ENCODE assay signal across 13 cellular contexts in the genomic region with DNA sequence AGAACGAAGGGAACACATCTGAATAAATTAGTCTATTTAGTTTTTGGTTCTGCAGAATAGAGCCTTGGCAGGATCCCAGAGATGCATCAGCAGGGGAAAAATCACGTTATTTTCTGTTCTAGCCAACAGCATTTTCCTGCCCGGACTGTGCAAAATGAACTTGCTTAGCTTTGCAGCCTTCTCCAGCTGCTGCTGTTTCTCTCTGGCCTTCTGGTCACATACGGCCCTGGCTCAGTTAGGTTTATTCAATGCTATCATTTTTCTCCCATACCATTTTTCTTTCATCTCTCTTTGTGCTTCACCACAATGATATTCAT.
A peak's percentile ranks its signal among the peaks of the same experiment; 100 is the strongest.
DNase-seq lines count a peak whose midpoint lies in the region; ATAC-seq and TF ChIP-seq lines count a peak whose summit lies in the region.
"Had no signal": no experiment of that assay in that cellular context is flagged by ENCODE, and none has a peak within 500 bp of the region (broad histone marks: within the 10 kb centered on the region; RNA-seq: fewer than 3 reads in every experiment).

No MANE protein-coding gene starts in this region.

- in situ Hi-C loops in HAP-1 (cut with MboI; ENCODE audit: low sequenced_read_pairs) = no loop called here

- H3K27me3 Mint-ChIP-seq in activated T-cell treated with anti-CD3 and anti-CD28 coated beads, Interleukin-2, amount 50 U/mL, for 72 hours (ENCODE audit: low read depth) = no peaks in the 10 kb centered on the region
- H3K27me3 Mint-ChIP-seq in activated T-cell treated with anti-CD3 and anti-CD28 coated beads, Interleukin-2, amount 50 U/mL, for 4 hours (ENCODE audit: low read depth) = peaks cover 3% of the 10 kb centered on the region
- H3K27me3 Mint-ChIP-seq in WTC11 (ENCODE audit: low read depth) = peaks cover 3% of the 10 kb centered on the region; the same call in 1 of the 2 replicates
- H3K27me3 Mint-ChIP-seq: activated B cell treated with CpG ODN at 0.5 μM for 24 hours; activated naive CD4-positive, alpha-beta T cell treated with anti-CD3 and anti-CD28 coated beads, Interleukin-2, amount 50 U/mL, for 24 hours; naive thymus-derived CD8-positive, alpha-beta T cell had no signal

- peaks cover 0 to 2% of the 10 kb centered on the region in 2 donors for H3K9me3 Mint-ChIP-seq in activated T-cell treated with anti-CD3 and anti-CD28 coated beads, Interleukin-2, amount 50 U/mL, for 72 hours
- H3K9me3 Mint-ChIP-seq in activated T-cell treated with anti-CD3 and anti-CD28 coated beads, Interleukin-2, amount 50 U/mL, for 4 hours = no peaks in the 10 kb centered on the region
- H3K9me3 Mint-ChIP-seq in WTC11 = peaks cover 11% of the 10 kb centered on the region
- H3K9me3 Mint-ChIP-seq: activated naive CD4-positive, alpha-beta T cell treated with anti-CD3 and anti-CD28 coated beads, Interleukin-2, amount 50 U/mL, for 24 hours had no signal

- peaks cover 0 to 19% (median 3%) of the 10 kb centered on the region in 9 donors for H3K4me1 ChIP-seq in heart right ventricle
- no peaks in the 10 kb centered on the region; the same call in 1 of the 2 replicates for H3K4me1 ChIP-seq in HAP-1

- H3K27me3 ChIP-seq in heart right ventricle (no peaks in the 10 kb centered on the region), HAP-1 (ENCODE audit: low read depth) (no peaks in the 10 kb centered on the region)

- no peak for ATAC-seq in activated T-cell treated with anti-CD3 and anti-CD28 coated beads, Interleukin-2, amount 50 U/mL, for 72 hours (replicated peaks in 1 of 2)
- no peak for ATAC-seq in activated T-cell treated with anti-CD3 and anti-CD28 coated beads, Interleukin-2, amount 50 U/mL, for 4 hours
- ATAC-seq in WTC11 (no peak; the same call in 1 of the 2 replicates), heart right ventricle (peak in 5 of 8 donors; percentile 50 to 59 (median 54)), GM19324 (IDR thresholded peaks at IDR 0.05; ENCODE audit: low FRiP score, unreplicated experiment) (no peak)

- intact Hi-C loops in heart right ventricle (cut with DNase I) = loop anchor here in 2 of 10 donors (5.0 to 10.0 kb wide), 2 partner anchors 221 to 319 kb away; partner anchors contain the start of gene PDS5B (in 1 of the 2)

- TF ChIP-seq CTCF in WTC11 (IDR thresholded peaks at IDR 0.05) = no peak
- no peak for TF ChIP-seq CTCF in heart right ventricle (IDR thresholded peaks at IDR 0.05)

- H3K27ac ChIP-seq in heart right ventricle = peak overlapping the region in 3 of 10 donors; percentile 20 to 64 (median 43)
- H3K27ac ChIP-seq: KMS-11 had no signal

- peak overlapping the region; percentile 93 for H3K27ac Mint-ChIP-seq in activated T-cell treated with anti-CD3 and anti-CD28 coated beads, Interleukin-2, amount 50 U/mL, for 72 hours
- peak overlapping the region; percentile 21 for H3K27ac Mint-ChIP-seq in WTC11
- H3K27ac Mint-ChIP-seq: activated B cell treated with CpG ODN at 0.5 μM for 24 hours had no signal

- CTCF ChIA-PET in WTC11 (lab: Charles Lee) = interaction anchor here (0.7 to 1.2 kb wide), 2 partner anchors 112 to 816 kb away, joined by 3 to 4 read pairs; no protein-coding TSS in a partner anchor

- H3K4me3 ChIP-seq in heart right ventricle = no peak overlapping the region
- H3K4me3 ChIP-seq in HAP-1 = no peak overlapping the region

- peaks cover 27% of the 10 kb centered on the region for H3K4me1 Mint-ChIP-seq in activated T-cell treated with anti-CD3 and anti-CD28 coated beads, Interleukin-2, amount 50 U/mL, for 72 hours (ENCODE audit: low read depth)
- H3K4me1 Mint-ChIP-seq in activated T-cell treated with anti-CD3 and anti-CD28 coated beads, Interleukin-2, amount 50 U/mL, for 4 hours (ENCODE audit: low read depth) = peaks cover 11% of the 10 kb centered on the region
- H3K4me1 Mint-ChIP-seq in WTC11 = peaks cover 27% of the 10 kb centered on the region

- peak overlapping the region; percentile 21 to 91 for H3K4me3 Mint-ChIP-seq in activated T-cell treated with anti-CD3 and anti-CD28 coated beads, Interleukin-2, amount 50 U/mL, for 72 hours
- H3K4me3 Mint-ChIP-seq in activated T-cell treated with anti-CD3 and anti-CD28 coated beads, Interleukin-2, amount 50 U/mL, for 4 hours = no peak overlapping the region
- H3K4me3 Mint-ChIP-seq in WTC11 = no peak overlapping the region
- H3K4me3 Mint-ChIP-seq: activated B cell treated with CpG ODN at 0.5 μM for 24 hours had no signal

- POLR2A ChIA-PET in WTC11 (lab: Charles Lee) = interaction anchor here (0.6 kb wide), 1 partner anchor 83 kb away, joined by 4 read pairs; no protein-coding TSS in a partner anchor

- H3K9me3 ChIP-seq in heart right ventricle (no peaks in the 10 kb centered on the region), HAP-1 (no peaks in the 10 kb centered on the region)

- WGBS in heart right ventricle, 2 donors = 54% methylated on average over 4 of the region's 4 CpGs

- DNase-seq in activated T-cell treated with anti-CD3 and anti-CD28 coated beads, Interleukin-2, amount 50 U/mL, for 72 hours = no peak
- DNase-seq in activated T-cell treated with anti-CD3 and anti-CD28 coated beads, Interleukin-2, amount 50 U/mL, for 4 hours = no peak
- DNase-seq in WTC11 (ENCODE audit: low spot score) = no peak
- peak in 1 of 2 donors; percentile 49 for DNase-seq in heart right ventricle
- DNase-seq in superior temporal gyrus (ENCODE audit: extremely low spot score) = peak; percentile 80
- no peak for DNase-seq in HAP-1 (ENCODE audit: low spot score in 2 of 2)
- DNase-seq in NCI-H748 (lab: John Stamatoyannopoulos, UW; ENCODE audit: unreplicated experiment) = no peak
- DNase-seq: activated B cell treated with CpG ODN at 0.5 μM for 24 hours; naive thymus-derived CD8-positive, alpha-beta T cell; SHP77 had no signal

- H3K36me3 ChIP-seq in heart right ventricle (no peaks in the 10 kb centered on the region), HAP-1 (replicated peaks) (no peaks in the 10 kb centered on the region)

- H3K36me3 Mint-ChIP-seq in activated T-cell treated with anti-CD3 and anti-CD28 coated beads, Interleukin-2, amount 50 U/mL, for 72 hours (ENCODE audit: insufficient read depth in 2 of 2) = no peaks in the 10 kb centered on the region
- H3K36me3 Mint-ChIP-seq in activated T-cell treated with anti-CD3 and anti-CD28 coated beads, Interleukin-2, amount 50 U/mL, for 4 hours (ENCODE audit: insufficient read depth) = no peaks in the 10 kb centered on the region
- H3K36me3 Mint-ChIP-seq in WTC11 = no peaks in the 10 kb centered on the region
- H3K36me3 Mint-ChIP-seq: activated naive CD4-positive, alpha-beta T cell treated with anti-CD3 and anti-CD28 coated beads, Interleukin-2, amount 50 U/mL, for 24 hours; naive thymus-derived CD8-positive, alpha-beta T cell had no signal

TF ChIP-seq in WTC11, 78 proteins besides CTCF, POLR2A, EP300 and RAD21:
- TF ChIP-seq ZNF423 (CRISPR knock-in tag; IDR thresholded peaks at IDR 0.05) (no peak), ZNF232 (CRISPR knock-in tag; IDR thresholded peaks at IDR 0.05) (no peak), TEAD1 (CRISPR knock-in tag; IDR thresholded peaks at IDR 0.05) (no peak)
- TF ChIP-seq, protein P1, sequence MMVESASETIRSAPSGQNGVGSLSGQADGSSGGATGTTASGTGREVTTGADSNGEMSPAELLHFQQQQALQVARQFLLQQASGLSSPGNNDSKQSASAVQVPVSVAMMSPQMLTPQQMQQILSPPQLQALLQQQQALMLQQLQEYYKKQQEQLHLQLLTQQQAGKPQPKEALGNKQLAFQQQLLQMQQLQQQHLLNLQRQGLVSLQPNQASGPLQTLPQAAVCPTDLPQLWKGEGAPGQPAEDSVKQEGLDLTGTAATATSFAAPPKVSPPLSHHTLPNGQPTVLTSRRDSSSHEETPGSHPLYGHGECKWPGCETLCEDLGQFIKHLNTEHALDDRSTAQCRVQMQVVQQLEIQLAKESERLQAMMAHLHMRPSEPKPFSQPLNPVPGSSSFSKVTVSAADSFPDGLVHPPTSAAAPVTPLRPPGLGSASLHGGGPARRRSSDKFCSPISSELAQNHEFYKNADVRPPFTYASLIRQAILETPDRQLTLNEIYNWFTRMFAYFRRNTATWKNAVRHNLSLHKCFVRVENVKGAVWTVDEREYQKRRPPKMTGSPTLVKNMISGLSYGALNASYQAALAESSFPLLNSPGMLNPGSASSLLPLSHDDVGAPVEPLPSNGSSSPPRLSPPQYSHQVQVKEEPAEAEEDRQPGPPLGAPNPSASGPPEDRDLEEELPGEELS (CRISPR knock-in tag; IDR thresholded peaks at IDR 0.05) = no peak

Comparison
In these comparisons a context has a peak if more than half of its experiments do, and no peak if none do; other contexts are left out.
1. H3K4me3 Mint-ChIP-seq: peak in activated T-cell treated with anti-CD3 and anti-CD28 coated beads, Interleukin-2, amount 50 U/mL, for 72 hours (2 of 2); none in activated T-cell treated with anti-CD3 and anti-CD28 coated beads, Interleukin-2, amount 50 U/mL, for 4 hours (single experiment) and WTC11 (single experiment).
2. ATAC-seq: peak in heart right ventricle (5 of 8); none in activated T-cell treated with anti-CD3 and anti-CD28 coated beads, Interleukin-2, amount 50 U/mL, for 72 hours (0 of 2), activated T-cell treated with anti-CD3 and anti-CD28 coated beads, Interleukin-2, amount 50 U/mL, for 4 hours (0 of 2), WTC11 (single experiment) and GM19324 (single experiment).